In genomic region chr3:135497979-135498378, GRCh38 we compare ENCODE assay signal across 9 cellular contexts.
"Had no signal": no experiment of that assay in that cellular context is flagged by ENCODE, and none has a peak within 500 bp of the region (broad histone marks: within the 10 kb centered on the region; RNA-seq: fewer than 3 reads in every experiment).

No MANE protein-coding gene starts in this region.

- H3K9me3 ChIP-seq: HAP-1 had no signal

- H3K27ac ChIP-seq: GM23248, KMS-11 had no signal

- H3K4me3 ChIP-seq: GM23248, HAP-1 had no signal

- H3K9ac ChIP-seq: GM23248, KMS-11 had no signal

- H3K4me2 ChIP-seq: KMS-11 had no signal

- DNase-seq: GM23248, GOT3, H7, HFFc6, IMR-90, KBM-7 had no signal

- ATAC-seq: HCT116 had no signal

- H3K36me3 ChIP-seq: HAP-1 had no signal

- H3K4me1 ChIP-seq: HAP-1 had no signal

- H2AFZ ChIP-seq: GM23248 had no signal
